ENCODE assay signal across 8 cellular contexts in genomic region chr3:194769020-194769643, GRCh38.
A peak's percentile ranks its signal among the peaks of the same experiment; 100 is the strongest.
DNase-seq lines count a peak whose midpoint lies in the region; ATAC-seq and TF ChIP-seq lines count a peak whose summit lies in the region.

No MANE protein-coding gene starts in this region.

- peak overlapping the region in 8 of 11 experiments; percentile 22 to 77 (median 48); a peak in 12 of 22 replicates for H3K27ac ChIP-seq in BLaER1 treated with 17β-estradiol and CSF1 and Interleukin-3, amounts not matched to agents 10 nM and 100 nM
- H3K27ac ChIP-seq in effector memory CD4-positive, alpha-beta T cell (ENCODE audit: insufficient read depth, low read length, poor library complexity, severe bottlenecking) = peak overlapping the region; percentile 59

- intact Hi-C loops in activated CD8-positive, alpha-beta T cell treated with anti-CD3 and anti-CD28 coated beads for 36 hours (cut with micrococcal nuclease) = loop anchor here (5.0 kb wide), 1 partner anchor 87 kb away; no protein-coding TSS in a partner anchor

- TF ChIP-seq CTCF in activated CD8-positive, alpha-beta T cell treated with anti-CD3 and anti-CD28 coated beads for 36 hours (IDR thresholded peaks at IDR 0.05) = no peak

- H3K36me3 Mint-ChIP-seq in activated CD8-positive, alpha-beta T cell treated with anti-CD3 and anti-CD28 coated beads for 36 hours (ENCODE audit: low read depth) = no peaks in the 10 kb centered on the region

- CTCF ChIA-PET in activated CD8-positive, alpha-beta T cell treated with anti-CD3 and anti-CD28 coated beads for 36 hours (lab: Charles Lee) = interaction anchor here (1.0 to 1.3 kb wide), 4 partner anchors 11 to 94 kb away, joined by 4 to 9 read pairs (median 6); no protein-coding TSS in a partner anchor

- H3K9ac ChIP-seq in BLaER1 treated with 17β-estradiol and CSF1 and Interleukin-3, amounts not matched to agents 10 nM and 100 nM = peak overlapping the region in 9 of 11 experiments; percentile 5 to 71 (median 63); a peak in 16 of 22 replicates

- H3K4me1 ChIP-seq in BLaER1 treated with 17β-estradiol and CSF1 and Interleukin-3, amounts not matched to agents 10 nM and 100 nM = peaks cover 17 to 51% (median 37%) of the 10 kb centered on the region in 10 experiments
- H3K4me1 ChIP-seq in effector memory CD4-positive, alpha-beta T cell (ENCODE audit: control insufficient read depth, insufficient read depth, low read length, poor library complexity, severe bottlenecking) = peaks cover 5% of the 10 kb centered on the region

- no peaks in the 10 kb centered on the region for H3K9me3 Mint-ChIP-seq in activated CD8-positive, alpha-beta T cell treated with anti-CD3 and anti-CD28 coated beads for 36 hours

- DNase-seq in NCI-H82 treated with DMSO at 0.1 percent for 48 hours (lab: John Stamatoyannopoulos, UW; ENCODE audit: unreplicated experiment) (peak; percentile 99), lung microvascular endothelial cell (ENCODE audit: low read depth in 2 of 2) (peak; percentile 95 to 97)
- peak; percentile 99 for DNase-seq in activated CD8-positive, alpha-beta T cell treated with anti-CD3 and anti-CD28 coated beads for 36 hours
- peak; percentile 87 to 93 (median 93) for DNase-seq in effector memory CD4-positive, alpha-beta T cell
- DNase-seq in stimulated activated CD4-positive, alpha-beta T cell treated with anti-CD3 and anti-CD28 coated beads, TNF-alpha, amount 100 ng/mL, for 48 hours (ENCODE audit: low read depth in 3 of 3) = peak; percentile 75 to 87 (median 84)

- H3K4me3 ChIP-seq in BLaER1 treated with 17β-estradiol and CSF1 and Interleukin-3, amounts not matched to agents 10 nM and 100 nM = peak overlapping the region; percentile 41 to 58 (median 46); a peak in 18 of 20 replicates
- H3K4me3 ChIP-seq in effector memory CD4-positive, alpha-beta T cell (ENCODE audit: insufficient read depth, low read depth, low read length, poor library complexity, severe bottlenecking) = peak overlapping the region; percentile 28

- H3K4me3 Mint-ChIP-seq in activated CD8-positive, alpha-beta T cell treated with anti-CD3 and anti-CD28 coated beads for 36 hours = peak overlapping the region; percentile 69

- POLR2A ChIA-PET in activated CD8-positive, alpha-beta T cell treated with anti-CD3 and anti-CD28 coated beads for 36 hours (lab: Charles Lee) = interaction anchor here (0.6 to 1.1 kb wide), 4 partner anchors 22 to 428 kb away, joined by 3 to 4 read pairs (median 3); no protein-coding TSS in a partner anchor

- H3K36me3 ChIP-seq in BLaER1 treated with 17β-estradiol and CSF1 and Interleukin-3, amounts not matched to agents 10 nM and 100 nM = no peaks in the 10 kb centered on the region
- H3K36me3 ChIP-seq in effector memory CD4-positive, alpha-beta T cell (ENCODE audit: control insufficient read depth, insufficient read depth, low read length) = no peaks in the 10 kb centered on the region

- H3K27me3 ChIP-seq in BLaER1 treated with 17β-estradiol and CSF1 and Interleukin-3, amounts not matched to agents 10 nM and 100 nM = no peaks in the 10 kb centered on the region
- no peaks in the 10 kb centered on the region for H3K27me3 ChIP-seq in effector memory CD4-positive, alpha-beta T cell (replicated peaks; ENCODE audit: control insufficient read depth, insufficient read depth, low read length, poor library complexity, severe bottlenecking)

- peaks cover 4% of the 10 kb centered on the region for H3K27me3 Mint-ChIP-seq in activated CD8-positive, alpha-beta T cell treated with anti-CD3 and anti-CD28 coated beads for 36 hours

- ATAC-seq in GM19351 (IDR thresholded peaks at IDR 0.05; ENCODE audit: unreplicated experiment) (peak; percentile 94), HG03520 (IDR thresholded peaks at IDR 0.05; ENCODE audit: unreplicated experiment) (peak; percentile 95)
- peak; percentile 100 for ATAC-seq in activated CD8-positive, alpha-beta T cell treated with anti-CD3 and anti-CD28 coated beads for 36 hours

- peak overlapping the region; percentile 86 for H3K27ac Mint-ChIP-seq in activated CD8-positive, alpha-beta T cell treated with anti-CD3 and anti-CD28 coated beads for 36 hours

- no peaks in the 10 kb centered on the region for H4K20me1 ChIP-seq in BLaER1 treated with 17β-estradiol and CSF1 and Interleukin-3, amounts not matched to agents 10 nM and 100 nM

- H3K4me1 Mint-ChIP-seq in activated CD8-positive, alpha-beta T cell treated with anti-CD3 and anti-CD28 coated beads for 36 hours (ENCODE audit: low read depth) = peaks cover 19% of the 10 kb centered on the region

- H3K9me3 ChIP-seq in BLaER1 treated with 17β-estradiol and CSF1 and Interleukin-3, amounts not matched to agents 10 nM and 100 nM (replicated peaks in 1 of 11) = no peaks in the 10 kb centered on the region
- H3K9me3 ChIP-seq in effector memory CD4-positive, alpha-beta T cell (ENCODE audit: control insufficient read depth, low read length) = no peaks in the 10 kb centered on the region

- H3K4me2 ChIP-seq in BLaER1 treated with 17β-estradiol and CSF1 and Interleukin-3, amounts not matched to agents 10 nM and 100 nM = peak overlapping the region; percentile 74 to 95 (median 86)

Comparison
In these comparisons a context has a peak if more than half of its experiments do, and no peak if none do; other contexts are left out.
1. Peak in every context shown above with its lines: DNase-seq, ATAC-seq, H3K4me3 ChIP-seq and H3K27ac ChIP-seq.